Comparison of ENCODE assay signal across 1 cellular context in genomic region chr15:85407421-85408269, GRCh38.
TF ChIP-seq lines count a peak whose summit lies in the region.

No MANE protein-coding gene starts in this region.

TF ChIP-seq in WTC11, 78 proteins besides CTCF, POLR2A, EP300 and RAD21 (continued from another document):
- no peak for TF ChIP-seq STAT6 (CRISPR knock-in tag; conservative IDR thresholded peaks at IDR 0.05; ENCODE audit: low read depth)
